In the genomic region with DNA sequence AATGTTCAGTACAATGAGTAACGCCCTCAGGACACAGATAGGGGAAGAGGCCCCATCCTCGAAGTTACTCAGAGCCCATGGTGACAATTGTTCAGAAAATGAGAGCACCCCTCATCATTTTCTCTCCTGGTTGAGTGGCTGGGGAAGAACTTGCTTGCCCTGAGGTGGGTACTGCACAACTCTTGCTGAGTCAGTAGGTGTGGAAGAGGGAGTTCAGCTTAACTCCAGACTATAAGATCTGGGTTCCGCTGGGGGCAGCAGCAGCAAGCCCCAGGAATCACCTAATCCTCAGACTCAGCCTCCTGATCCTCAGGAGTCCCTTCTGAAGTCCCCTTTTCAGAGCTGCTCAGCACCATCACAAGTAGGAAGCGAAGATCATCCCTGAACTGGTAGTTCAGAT, we compare ENCODE assay signal across 34 cellular contexts.
"Had no signal": no experiment of that assay in that cellular context is flagged by ENCODE, and none has a peak within 500 bp of the region (broad histone marks: within the 10 kb centered on the region; RNA-seq: fewer than 3 reads in every experiment).

No MANE protein-coding gene starts in this region.

- H3K4me1 ChIP-seq: adrenal gland, body of pancreas, gastrocnemius medialis, left ventricle myocardium inferior, pancreas, prostate gland, stomach had no signal

- H3K27me3 ChIP-seq: adrenal gland, body of pancreas, gastrocnemius medialis, pancreas, sigmoid colon, stomach, thyroid gland had no signal

- FAIRE-seq: colon, endometrium, pancreas, small intestine, TTC549 had no signal

- DNase-seq: activated CD4-positive, alpha-beta T cell treated with anti-CD3 and anti-CD28 coated beads for 48 hours; activated CD4-positive, alpha-beta T cell treated with anti-CD3 and anti-CD28 coated beads, Interleukin-2, amount 50 U/mL, for 48 hours; activated CD8-positive, alpha-beta memory T cell treated with anti-CD3 and anti-CD28 coated beads for 24 hours; activated effector memory CD4-positive, alpha-beta T cell treated with Interleukin-2 at 50 U/mL for 16 hours; activated naive CD4-positive, alpha-beta T cell treated with anti-CD3 and anti-CD28 coated beads for 36 hours; activated naive CD8-positive, alpha-beta T cell treated with anti-CD3 and anti-CD28 coated beads for 36 hours; aorta; body of pancreas; effector CD8-positive, alpha-beta T cell; erythroblast; gastrocnemius medialis; glutamatergic neuron; islet precursor cell; left ventricle myocardium inferior; naive B cell; nephron progenitor cell; nucleus accumbens; pancreas; retina; sigmoid colon; small intestine; stimulated activated CD4-positive, alpha-beta T cell treated with anti-CD3 and anti-CD28 coated beads, Interleukin-4, amount 100 ng/mL, for 4 hours; stimulated activated CD8-positive, alpha-beta memory T cell treated with anti-CD3 and anti-CD28 coated beads, Interleukin-4, amount 100 ng/mL, for 48 hours; stomach; T-cell; thyroid gland had no signal

- H3K9me3 ChIP-seq: adrenal gland, body of pancreas, gastrocnemius medialis, left ventricle myocardium inferior, pancreas, prostate gland, sigmoid colon, stomach, thyroid gland had no signal

- H3K27ac ChIP-seq: adrenal gland, body of pancreas, gastrocnemius medialis, left ventricle myocardium inferior, pancreas, prostate gland, sigmoid colon, stomach, thyroid gland, VCaP had no signal

- ATAC-seq: activated CD4-positive, CD25-positive, alpha-beta regulatory T cell treated with anti-CD3 and anti-CD28 coated beads, Interleukin-2, amount 50 U/mL, for 24 hours; body of pancreas; gastrocnemius medialis; pancreas; stimulated activated memory B cell treated with anti-CD40 and anti-IgM and Interleukin-4, amounts not matched to agents 10 μg/mL and 1 μg/mL and 100 μg/mL, for 72 hours; T-cell had no signal

- H3K36me3 ChIP-seq: adrenal gland, gastrocnemius medialis, left ventricle myocardium inferior, pancreas, prostate gland, sigmoid colon, stomach, thyroid gland had no signal

- H3K4me3 ChIP-seq: adrenal gland, body of pancreas, gastrocnemius medialis, left ventricle myocardium inferior, pancreas, prostate gland, sigmoid colon, stomach, thyroid gland had no signal
